ENCODE assay signal across 27 cellular contexts in the genomic region with DNA sequence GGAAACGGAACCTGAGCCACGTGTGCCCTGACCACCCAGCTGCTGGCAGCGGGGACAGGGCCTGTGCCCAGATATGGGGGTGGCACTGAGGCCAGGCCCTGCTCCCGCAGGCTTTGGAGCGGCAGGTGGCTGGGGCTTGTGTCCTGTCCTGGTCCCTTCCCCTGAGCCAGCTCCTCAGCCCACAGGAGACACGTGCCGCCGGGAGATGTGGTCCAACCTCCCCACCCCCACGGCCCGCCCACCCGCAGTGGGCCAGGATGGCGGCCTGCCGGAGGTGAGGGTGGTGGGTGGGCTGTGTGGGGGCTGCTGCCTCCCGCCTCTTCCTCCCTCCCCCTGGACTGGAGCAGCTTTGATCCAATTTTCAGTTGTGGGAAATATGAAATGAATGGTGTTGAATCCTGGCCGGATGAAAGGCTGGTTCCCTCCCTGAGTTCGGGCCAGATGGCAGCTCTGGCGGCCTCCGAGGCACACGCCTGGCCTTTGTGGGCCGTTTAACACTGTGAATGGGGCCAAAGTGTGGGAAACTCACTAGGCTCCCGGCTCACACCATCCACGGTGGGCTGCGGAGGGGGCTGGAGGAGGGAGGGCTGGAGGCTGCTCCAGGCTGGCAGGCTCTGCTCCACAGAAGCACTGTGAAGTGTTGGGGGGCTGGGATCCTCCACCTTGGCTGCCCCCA. TPM values are rescaled to one million over a fixed set of nuclear protein-coding genes. Genes with fewer than 3 reads are reported as not detected.
A peak's percentile ranks its signal among the peaks of the same experiment; 100 is the strongest.
DNase-seq lines count a peak whose midpoint lies in the region; ATAC-seq, FAIRE-seq and TF ChIP-seq lines count a peak whose summit lies in the region.
"Had no signal": no experiment of that assay in that cellular context is flagged by ENCODE, and none has a peak within 500 bp of the region (broad histone marks: within the 10 kb centered on the region; RNA-seq: fewer than 3 reads in every experiment).

No MANE protein-coding gene starts in this region.

- H3K4me3 ChIP-seq in H1 (ENCODE audit: extremely low read depth in 1 of 4, insufficient read depth in 2 of 4, low read depth in 3 of 4, low read length in 4 of 4) = no peak overlapping the region
- H3K4me3 ChIP-seq: dorsolateral prefrontal cortex, gastroesophageal sphincter, GM23338, hepatocyte, Peyer's patch, SJCRH30, upper lobe of left lung had no signal

- H4K20me1 ChIP-seq in H1 (replicated peaks in 1 of 2; ENCODE audit: control insufficient read depth in 1 of 2, insufficient read depth in 2 of 2, low read length in 2 of 2) = peaks cover 0 to 12% of the 10 kb centered on the region in 2 experiments

- H3K36me3 Mint-ChIP-seq in activated naive CD4-positive, alpha-beta T cell treated with anti-CD3 and anti-CD28 coated beads, Interleukin-2, amount 50 U/mL, for 24 hours = no peaks in the 10 kb centered on the region
- no peaks in the 10 kb centered on the region for H3K36me3 Mint-ChIP-seq in activated naive CD4-positive, alpha-beta T cell treated with anti-CD3 and anti-CD28 coated beads, Interleukin-2, amount 10 ng/mL, durations not matched to agents 7 days and 5 days
- no peaks in the 10 kb centered on the region for H3K36me3 Mint-ChIP-seq in activated CD4-positive, alpha-beta memory T cell treated with anti-CD3 and anti-CD28 coated beads, Interleukin-2, amount 10 ng/mL, durations not matched to agents 7 days and 5 days (ENCODE audit: low read depth)
- H3K36me3 Mint-ChIP-seq: CD14-positive monocyte had no signal

- TF ChIP-seq CTCF in H1 (IDR thresholded peaks at IDR 0.05; ENCODE audit: control extremely low read depth in 1 of 3, insufficient read depth in 1 of 3, low read depth in 1 of 3, low read length in 3 of 3) = no peak

- TF ChIP-seq EP300 in H1 (IDR thresholded peaks at IDR 0.05; ENCODE audit: borderline replicate concordance in 1 of 2, low read depth in 2 of 2, low read length in 2 of 2) = no peak

- no peaks in the 10 kb centered on the region for H3K36me3 ChIP-seq in H1 (ENCODE audit: control insufficient read depth in 2 of 4, insufficient read depth in 4 of 4, low read length in 3 of 4)
- H3K36me3 ChIP-seq: gastroesophageal sphincter, Peyer's patch, SJCRH30, upper lobe of left lung had no signal

- peaks cover 4% of the 10 kb centered on the region; the same call in 1 of the 2 replicates for H3K23me2 ChIP-seq in H1 (ENCODE audit: low read depth, low read length)

- no peak for FAIRE-seq in H1 (lab: Jason Lieb, UNC)
- no peak for FAIRE-seq in GM12891 (lab: Jason Lieb, UNC)

- no peak overlapping the region for H3K4ac ChIP-seq in H1 (replicated peaks; ENCODE audit: insufficient read length, low read depth, low read length)

- H4K91ac ChIP-seq in H1 (replicated peaks; ENCODE audit: insufficient read length, low read length) = no peak overlapping the region

- H3K14ac ChIP-seq in H1 (ENCODE audit: insufficient read length) = no peak overlapping the region

- no peak overlapping the region for H4K5ac ChIP-seq in H1 (ENCODE audit: insufficient read length, low read depth, low read length)

- H3K9me3 Mint-ChIP-seq in activated naive CD4-positive, alpha-beta T cell treated with anti-CD3 and anti-CD28 coated beads, Interleukin-2, amount 50 U/mL, for 24 hours = no peaks in the 10 kb centered on the region
- no peaks in the 10 kb centered on the region for H3K9me3 Mint-ChIP-seq in activated naive CD4-positive, alpha-beta T cell treated with anti-CD3 and anti-CD28 coated beads, Interleukin-2, amount 10 ng/mL, durations not matched to agents 7 days and 5 days
- no peaks in the 10 kb centered on the region for H3K9me3 Mint-ChIP-seq in activated CD4-positive, alpha-beta memory T cell treated with anti-CD3 and anti-CD28 coated beads, Interleukin-2, amount 10 ng/mL, durations not matched to agents 7 days and 5 days
- H3K9me3 Mint-ChIP-seq: activated CD4-positive, alpha-beta T cell treated with anti-CD3 and anti-CD28 coated beads, Interleukin-2, amount 10 ng/mL, durations not matched to agents 7 days and 5 days; activated T-cell treated with anti-CD3 and anti-CD28 coated beads, Interleukin-2, amount 50 U/mL, for 24 hours; central memory CD8-positive, alpha-beta T cell; GM23338 had no signal

- H3K4me1 ChIP-seq in H1 (replicated peaks in 1 of 4; ENCODE audit: control insufficient read depth in 3 of 4, insufficient read depth in 4 of 4, low read length in 3 of 4) = peaks cover 0 to 29% (median 16%) of the 10 kb centered on the region in 4 experiments; a peak in 6 of 7 replicates
- H3K4me1 ChIP-seq: SJCRH30 had no signal

- no peaks in the 10 kb centered on the region for H3K27me3 Mint-ChIP-seq in activated naive CD4-positive, alpha-beta T cell treated with anti-CD3 and anti-CD28 coated beads, Interleukin-2, amount 50 U/mL, for 24 hours
- peaks cover 100% of the 10 kb centered on the region for H3K27me3 Mint-ChIP-seq in activated naive CD4-positive, alpha-beta T cell treated with anti-CD3 and anti-CD28 coated beads, Interleukin-2, amount 10 ng/mL, durations not matched to agents 7 days and 5 days
- H3K27me3 Mint-ChIP-seq in activated CD4-positive, alpha-beta memory T cell treated with anti-CD3 and anti-CD28 coated beads, Interleukin-2, amount 10 ng/mL, durations not matched to agents 7 days and 5 days = peaks cover 45% of the 10 kb centered on the region

- H3K4me1 Mint-ChIP-seq in activated naive CD4-positive, alpha-beta T cell treated with anti-CD3 and anti-CD28 coated beads, Interleukin-2, amount 50 U/mL, for 24 hours = peaks cover 9% of the 10 kb centered on the region
- peaks cover 13% of the 10 kb centered on the region for H3K4me1 Mint-ChIP-seq in activated naive CD4-positive, alpha-beta T cell treated with anti-CD3 and anti-CD28 coated beads, Interleukin-2, amount 10 ng/mL, durations not matched to agents 7 days and 5 days
- H3K4me1 Mint-ChIP-seq in activated CD4-positive, alpha-beta memory T cell treated with anti-CD3 and anti-CD28 coated beads, Interleukin-2, amount 10 ng/mL, durations not matched to agents 7 days and 5 days = peaks cover 11% of the 10 kb centered on the region

- 0 out of 2 replicates have a peak overlapping the region, but pooled peaks have one; percentile 46 for H4K8ac ChIP-seq in H1 (ENCODE audit: extremely low read depth, insufficient read depth, low read length)

- DNase-seq in activated naive CD4-positive, alpha-beta T cell treated with anti-CD3 and anti-CD28 coated beads, Interleukin-2, amount 10 ng/mL, durations not matched to agents 7 days and 5 days = no peak
- DNase-seq in H1 (ENCODE audit: low read depth in 1 of 2, low spot score in 2 of 2) = no peak
- DNase-seq in nucleus accumbens (lab: John Stamatoyannopoulos, UW) = peak in 30 of 56 donors; percentile 29 to 80 (median 56)
- DNase-seq in GM12891 (ENCODE audit: insufficient read length, low spot score) = no peak
- DNase-seq in NCI-H1436 treated with DMSO at 0.1 percent for 48 hours (lab: John Stamatoyannopoulos, UW) = no peak
- no peak for DNase-seq in activated CD4-positive, alpha-beta memory T cell treated with anti-CD3 and anti-CD28 coated beads, Interleukin-2, amount 10 ng/mL, durations not matched to agents 7 days and 5 days
- DNase-seq: activated CD4-positive, alpha-beta T cell treated with anti-CD3 and anti-CD28 coated beads, Interleukin-2, amount 10 ng/mL, durations not matched to agents 7 days and 5 days; activated gamma-delta T cell; activated T-cell treated with anti-CD3 and anti-CD28 coated beads, Interleukin-2, amount 50 U/mL, for 24 hours; DMS79 treated with DMSO at 0.1 percent for 48 hours; left cardiac atrium; NCI-H146; NCI-H748 treated with DMSO at 0.1 percent for 48 hours; Peyer's patch; right cardiac atrium; SJCRH30; stimulated activated CD4-positive, alpha-beta T cell treated with anti-CD3 and anti-CD28 coated beads, Interleukin-4, amount 100 ng/mL, for 24 hours had no signal

- H2AFZ ChIP-seq in H1 (ENCODE audit: low read length) = no peak overlapping the region
- H2AFZ ChIP-seq: GM23338, hepatocyte had no signal

- H2BK12ac ChIP-seq in H1 (ENCODE audit: low read depth, low read length) = peak overlapping the region; percentile 50; the same call in 1 of the 2 replicates

- no peak overlapping the region for H3K9ac ChIP-seq in H1 (replicated peaks in 1 of 4; ENCODE audit: extremely low read depth in 1 of 4, low read depth in 3 of 4, low read length in 3 of 4)

- TF ChIP-seq POLR2A in H1 (IDR thresholded peaks at IDR 0.05; ENCODE audit: control extremely low read depth in 1 of 2, low read depth in 2 of 2, low read length in 2 of 2) (no peak), GM12891 (IDR thresholded peaks at IDR 0.05; ENCODE audit: low read depth, low read length) (no peak)

- H3K27ac ChIP-seq in H1 (ENCODE audit: low read depth, low read length) = no peak overlapping the region
- H3K27ac ChIP-seq: gastroesophageal sphincter, hepatocyte, Peyer's patch, SJCRH30, upper lobe of left lung had no signal

- POLR2A ChIA-PET in H1 (lab: Charles Lee; ENCODE audit: partially characterized antibody) = interaction anchor here (1.2 kb wide), 1 partner anchor 23 kb away, joined by 5 read pairs; no protein-coding TSS in a partner anchor
- POLR2A ChIA-PET in activated CD4-positive, alpha-beta memory T cell treated with anti-CD3 and anti-CD28 coated beads, Interleukin-2, amount 10 ng/mL, durations not matched to agents 7 days and 5 days (lab: Charles Lee) = interaction anchor here (0.8 to 13.2 kb wide), 3 partner anchors 12 to 53 kb away, joined by 3 to 228 read pairs (median 9); a partner anchor contains a TSS

- no peaks in the 10 kb centered on the region for H3K79me1 ChIP-seq in H1 (ENCODE audit: low read depth, low read length)

- H2BK5ac ChIP-seq in H1 (ENCODE audit: low read depth, low read length) = no peak overlapping the region

- no peak overlapping the region for H2BK120ac ChIP-seq in H1 (replicated peaks; ENCODE audit: low read depth, low read length)

- peak overlapping the region; percentile 35 for H3K27ac Mint-ChIP-seq in activated naive CD4-positive, alpha-beta T cell treated with anti-CD3 and anti-CD28 coated beads, Interleukin-2, amount 50 U/mL, for 24 hours
- H3K27ac Mint-ChIP-seq in activated naive CD4-positive, alpha-beta T cell treated with anti-CD3 and anti-CD28 coated beads, Interleukin-2, amount 10 ng/mL, durations not matched to agents 7 days and 5 days = no peak overlapping the region
- no peak overlapping the region for H3K27ac Mint-ChIP-seq in activated CD4-positive, alpha-beta memory T cell treated with anti-CD3 and anti-CD28 coated beads, Interleukin-2, amount 10 ng/mL, durations not matched to agents 7 days and 5 days
- H3K27ac Mint-ChIP-seq: activated CD4-positive, alpha-beta T cell treated with anti-CD3 and anti-CD28 coated beads, Interleukin-2, amount 10 ng/mL, durations not matched to agents 7 days and 5 days; activated T-cell treated with anti-CD3 and anti-CD28 coated beads, Interleukin-2, amount 50 U/mL, for 24 hours; GM23338 had no signal

- WGBS in H1 (ENCODE audit: extremely low coverage in 1 of 2, insufficient coverage in 1 of 2, insufficient read length in 1 of 2, insufficient replicate concordance in 2 of 2, low coverage in 1 of 2, low lambda C conversion rate in 2 of 2, missing lambda C conversion rate in 1 of 2), 2 experiments = 88% methylated on average over 14 of the region's 23 CpGs; no CpG with 5 or more reads in 1 of the 2 experiments

- peaks cover 24 to 87% (median 71%) of the 10 kb centered on the region in 4 experiments for H3K27me3 ChIP-seq in H1 (replicated peaks in 1 of 4; ENCODE audit: control insufficient read depth in 3 of 4, extremely low read depth in 1 of 4, insufficient read depth in 3 of 4, low read length in 3 of 4)

- H2BK15ac ChIP-seq in H1 (ENCODE audit: low read length) = no peak overlapping the region

- H3K23ac ChIP-seq in H1 (ENCODE audit: insufficient read length) = no peak overlapping the region

- CTCF ChIA-PET in activated naive CD4-positive, alpha-beta T cell treated with anti-CD3 and anti-CD28 coated beads, Interleukin-2, amount 10 ng/mL, durations not matched to agents 7 days and 5 days (lab: Charles Lee) = no interaction called here
- CTCF ChIA-PET in H1 (lab: Charles Lee; ENCODE audit: partially characterized antibody) = interaction anchor here (1.2 to 3.7 kb wide), 5 partner anchors 13 to 56 kb away, joined by 3 to 16 read pairs (median 3); no protein-coding TSS in a partner anchor
- CTCF ChIA-PET in activated CD4-positive, alpha-beta memory T cell treated with anti-CD3 and anti-CD28 coated beads, Interleukin-2, amount 10 ng/mL, durations not matched to agents 7 days and 5 days (lab: Charles Lee) = no interaction called here

- no peak overlapping the region for H3K4me3 Mint-ChIP-seq in activated naive CD4-positive, alpha-beta T cell treated with anti-CD3 and anti-CD28 coated beads, Interleukin-2, amount 50 U/mL, for 24 hours
- no peak overlapping the region for H3K4me3 Mint-ChIP-seq in activated naive CD4-positive, alpha-beta T cell treated with anti-CD3 and anti-CD28 coated beads, Interleukin-2, amount 10 ng/mL, durations not matched to agents 7 days and 5 days
- H3K4me3 Mint-ChIP-seq in activated CD4-positive, alpha-beta memory T cell treated with anti-CD3 and anti-CD28 coated beads, Interleukin-2, amount 10 ng/mL, durations not matched to agents 7 days and 5 days = no peak overlapping the region
- H3K4me3 Mint-ChIP-seq: activated CD4-positive, alpha-beta T cell treated with anti-CD3 and anti-CD28 coated beads, Interleukin-2, amount 10 ng/mL, durations not matched to agents 7 days and 5 days; activated T-cell treated with anti-CD3 and anti-CD28 coated beads, Interleukin-2, amount 50 U/mL, for 24 hours; central memory CD8-positive, alpha-beta T cell; GM23338 had no signal

- TF ChIP-seq RAD21 in H1 (IDR thresholded peaks at IDR 0.05 in 1 of 2, conservative IDR thresholded peaks at IDR 0.05 in 1 of 2; ENCODE audit: low read depth in 2 of 2, low read length in 2 of 2) = no peak

- H3K4me2 ChIP-seq in H1 (ENCODE audit: insufficient read depth in 1 of 2, low read depth in 2 of 2, low read length in 2 of 2) = no peak overlapping the region
- H3K4me2 ChIP-seq: GM23338, hepatocyte had no signal

- no peak overlapping the region for H2BK20ac ChIP-seq in H1 (ENCODE audit: low read length)

- no peaks in the 10 kb centered on the region for H3K79me2 ChIP-seq in H1 (ENCODE audit: control insufficient read depth in 1 of 2, insufficient read depth in 2 of 2, low read length in 2 of 2)
- H3K79me2 ChIP-seq: hepatocyte had no signal

- no peaks in the 10 kb centered on the region for H3K9me3 ChIP-seq in H1 (ENCODE audit: insufficient read depth in 2 of 2, low read depth in 1 of 2, low read length in 1 of 2)
- H3K9me3 ChIP-seq: gastroesophageal sphincter, Peyer's patch, SJCRH30, upper lobe of left lung had no signal

- ATAC-seq in GM19395 (IDR thresholded peaks at IDR 0.05; ENCODE audit: unreplicated experiment) = no peak
- ATAC-seq: gastroesophageal sphincter, GM23338, left cardiac atrium, right cardiac atrium had no signal

- no peak overlapping the region for H2AK5ac ChIP-seq in H1 (ENCODE audit: low read depth, low read length)

- H3K56ac ChIP-seq in H1 (replicated peaks; ENCODE audit: insufficient read length, low read depth, low read length) = no peak overlapping the region

- H3K18ac ChIP-seq in H1 (ENCODE audit: extremely low read depth, low read length) = no peak overlapping the region

RNA-seq across cellular contexts. Expression of a gene that starts 2.6 kb away (rescaled TPM):
- 0.22 and 0.25 TPM in 2 replicates for total RNA-seq in H1 (2021; fragmentation: NEBNext Ultra II Directional; extraction: Animal tissue kit (Norgen Biotek cat#: 25700))
- 0.08 TPM in 1 of 2 replicates, not detected in the other for polyA plus RNA-seq in H1 (2011; rRNA removed)
- polyA plus RNA-seq in H1 (2011; cell fraction: cytosol; rRNA removed) = 0.05 TPM
- 0.17 TPM for polyA plus RNA-seq in H1 (2011; cell fraction: nucleus; rRNA removed)
- 0.13 to 0.29 TPM in 2 of 4 replicates, not detected in the others for polyA plus RNA-seq in H1 (2012, experiment 1 of 2)
- 0.13 TPM for polyA plus RNA-seq in H1 (2012, experiment 2 of 2)
- 0.04 TPM for polyA plus RNA-seq in H1 (2013, experiment 1 of 2)
- polyA plus RNA-seq in H1 (2013, experiment 2 of 2) = 0.04 TPM
- 0.28 TPM in 1 of 2 replicates, not detected in the other for polyA minus RNA-seq in H1 (2011; rRNA and poly(A)+ RNA removed)
- polyA minus RNA-seq in H1 (2011; cell fraction: cytosol; rRNA and poly(A)+ RNA removed) = not detected
- polyA minus RNA-seq in H1 (2011; cell fraction: nucleus; rRNA and poly(A)+ RNA removed) = not detected
- not detected for polyA plus RNA-seq in GM12891 (2012; ENCODE audit: low read depth, missing spikeins)
- not detected for total RNA-seq in activated CD4-positive, alpha-beta memory T cell treated with anti-CD3 and anti-CD28 coated beads, Interleukin-2, amount 10 ng/mL, durations not matched to agents 7 days and 5 days
- total RNA-seq: A172; activated CD4-positive, alpha-beta T cell treated with anti-CD3 and anti-CD28 coated beads, Interleukin-2, amount 10 ng/mL, durations not matched to agents 7 days and 5 days; gastroesophageal sphincter; hepatocyte; SJCRH30 had no signal
- polyA plus RNA-seq: CD14-positive monocyte had no signal

RNA-seq across cellular contexts. Expression of a gene that starts 6.2 kb away (rescaled TPM):
- 29.7 and 35.4 TPM in 2 replicates for total RNA-seq in H1 (2021; fragmentation: NEBNext Ultra II Directional; extraction: Animal tissue kit (Norgen Biotek cat#: 25700))
- polyA plus RNA-seq in H1 (2011; rRNA removed) = 20.1 and 24.4 TPM in 2 replicates
- 24.0 TPM for polyA plus RNA-seq in H1 (2011; cell fraction: cytosol; rRNA removed)
- polyA plus RNA-seq in H1 (2011; cell fraction: nucleus; rRNA removed) = 110 TPM
- polyA plus RNA-seq in H1 (2012, experiment 1 of 2) = 20.2 to 27.0 TPM (median 21.6 TPM) in 4 replicates
- 14.8 TPM for polyA plus RNA-seq in H1 (2012, experiment 2 of 2)
- polyA plus RNA-seq in H1 (2013, experiment 1 of 2) = 12.0 TPM
- polyA plus RNA-seq in H1 (2013, experiment 2 of 2) = 11.1 TPM
- polyA minus RNA-seq in H1 (2011; rRNA and poly(A)+ RNA removed) = 24.4 and 25.4 TPM in 2 replicates
- polyA minus RNA-seq in H1 (2011; cell fraction: cytosol; rRNA and poly(A)+ RNA removed) = 24.7 TPM
- polyA minus RNA-seq in H1 (2011; cell fraction: nucleus; rRNA and poly(A)+ RNA removed) = 116 TPM
- 12.6 TPM for polyA plus RNA-seq in GM12891 (2012; ENCODE audit: low read depth, missing spikeins)
- 10 to 100 TPM; 71.7 to 72.6 TPM for total RNA-seq in activated CD4-positive, alpha-beta memory T cell treated with anti-CD3 and anti-CD28 coated beads, Interleukin-2, amount 10 ng/mL, durations not matched to agents 7 days and 5 days

RNA-seq across cellular contexts. Expression of a gene that starts 23.5 kb away (rescaled TPM):
- 0.50 and 0.65 TPM in 2 replicates for total RNA-seq in H1 (2021; fragmentation: NEBNext Ultra II Directional; extraction: Animal tissue kit (Norgen Biotek cat#: 25700))
- polyA plus RNA-seq in H1 (2011; rRNA removed) = 0.13 and 0.36 TPM in 2 replicates
- polyA plus RNA-seq in H1 (2011; cell fraction: cytosol; rRNA removed) = 0.43 TPM
- 1.1 TPM for polyA plus RNA-seq in H1 (2011; cell fraction: nucleus; rRNA removed)
- polyA plus RNA-seq in H1 (2012, experiment 1 of 2) = 0.17 to 0.35 TPM (median 0.24 TPM) in 3 of 4 replicates, not detected in the other
- polyA plus RNA-seq in H1 (2012, experiment 2 of 2) = not detected
- 0.08 TPM for polyA plus RNA-seq in H1 (2013, experiment 1 of 2)
- 0.09 TPM for polyA plus RNA-seq in H1 (2013, experiment 2 of 2)
- polyA minus RNA-seq in H1 (2011; rRNA and poly(A)+ RNA removed) = 0.22 and 0.32 TPM in 2 replicates
- polyA minus RNA-seq in H1 (2011; cell fraction: cytosol; rRNA and poly(A)+ RNA removed) = not detected
- 1.5 TPM for polyA minus RNA-seq in H1 (2011; cell fraction: nucleus; rRNA and poly(A)+ RNA removed)
- 96.9 TPM for polyA plus RNA-seq in GM12891 (2012; ENCODE audit: low read depth, missing spikeins)
- 100 to 1,000 TPM; 171 to 173 TPM for total RNA-seq in activated CD4-positive, alpha-beta memory T cell treated with anti-CD3 and anti-CD28 coated beads, Interleukin-2, amount 10 ng/mL, durations not matched to agents 7 days and 5 days
- total RNA-seq: GM23338, SJCRH30 had no signal
- polyA plus RNA-seq: GM23338 had no signal

RNA-seq across cellular contexts. Expression of a gene that starts 54.0 kb away (rescaled TPM):
- total RNA-seq in H1 (2021; fragmentation: NEBNext Ultra II Directional; extraction: Animal tissue kit (Norgen Biotek cat#: 25700)) = 44.4 and 46.0 TPM in 2 replicates
- polyA plus RNA-seq in H1 (2011; rRNA removed) = 35.3 and 54.6 TPM in 2 replicates
- polyA plus RNA-seq in H1 (2011; cell fraction: cytosol; rRNA removed) = 39.9 TPM
- 87.5 TPM for polyA plus RNA-seq in H1 (2011; cell fraction: nucleus; rRNA removed)
- 35.5 to 45.3 TPM (median 42.8 TPM) in 4 replicates for polyA plus RNA-seq in H1 (2012, experiment 1 of 2)
- 46.9 TPM for polyA plus RNA-seq in H1 (2012, experiment 2 of 2)
- 27.5 TPM for polyA plus RNA-seq in H1 (2013, experiment 1 of 2)
- 26.7 TPM for polyA plus RNA-seq in H1 (2013, experiment 2 of 2)
- polyA minus RNA-seq in H1 (2011; rRNA and poly(A)+ RNA removed) = 15.9 and 21.5 TPM in 2 replicates
- 18.1 TPM for polyA minus RNA-seq in H1 (2011; cell fraction: cytosol; rRNA and poly(A)+ RNA removed)
- polyA minus RNA-seq in H1 (2011; cell fraction: nucleus; rRNA and poly(A)+ RNA removed) = 16.7 TPM
- 4.8 TPM for polyA plus RNA-seq in GM12891 (2012; ENCODE audit: low read depth, missing spikeins)
- 10 to 100 TPM; 17.0 to 22.2 TPM for total RNA-seq in activated CD4-positive, alpha-beta memory T cell treated with anti-CD3 and anti-CD28 coated beads, Interleukin-2, amount 10 ng/mL, durations not matched to agents 7 days and 5 days

RNA-seq across cellular contexts. Expression of a gene that starts 56.5 kb away (rescaled TPM):
- 0.19 TPM in 2 replicates for total RNA-seq in H1 (2021; fragmentation: NEBNext Ultra II Directional; extraction: Animal tissue kit (Norgen Biotek cat#: 25700))
- 0.14 TPM in 2 replicates for polyA plus RNA-seq in H1 (2011; rRNA removed)
- polyA plus RNA-seq in H1 (2011; cell fraction: cytosol; rRNA removed) = 0.12 TPM
- polyA plus RNA-seq in H1 (2011; cell fraction: nucleus; rRNA removed) = 0.54 TPM
- 0.06 to 0.16 TPM (median 0.14 TPM) in 4 replicates for polyA plus RNA-seq in H1 (2012, experiment 1 of 2)
- 0.07 TPM for polyA plus RNA-seq in H1 (2012, experiment 2 of 2)
- polyA plus RNA-seq in H1 (2013, experiment 1 of 2) = 0.10 TPM
- 0.07 TPM for polyA plus RNA-seq in H1 (2013, experiment 2 of 2)
- 0.05 and 0.16 TPM in 2 replicates for polyA minus RNA-seq in H1 (2011; rRNA and poly(A)+ RNA removed)
- polyA minus RNA-seq in H1 (2011; cell fraction: cytosol; rRNA and poly(A)+ RNA removed) = not detected
- polyA minus RNA-seq in H1 (2011; cell fraction: nucleus; rRNA and poly(A)+ RNA removed) = 0.30 TPM
- polyA plus RNA-seq in GM12891 (2012; ENCODE audit: low read depth, missing spikeins) = 0.51 TPM
- total RNA-seq in activated CD4-positive, alpha-beta memory T cell treated with anti-CD3 and anti-CD28 coated beads, Interleukin-2, amount 10 ng/mL, durations not matched to agents 7 days and 5 days = 10 to 100 TPM; 32.7 to 33.8 TPM
- total RNA-seq: A172 had no signal
- polyA plus RNA-seq: CD14-positive monocyte, GM23338 had no signal

Comparison
In these comparisons a context has a peak if more than half of its experiments do, and no peak if none do; other contexts are left out.
1. DNase-seq: peak in nucleus accumbens (30 of 56); none in activated naive CD4-positive, alpha-beta T cell treated with anti-CD3 and anti-CD28 coated beads, Interleukin-2, amount 10 ng/mL, durations not matched to agents 7 days and 5 days (single experiment), H1 (0 of 2), GM12891 (single experiment), NCI-H1436 treated with DMSO at 0.1 percent for 48 hours (single experiment) and activated CD4-positive, alpha-beta memory T cell treated with anti-CD3 and anti-CD28 coated beads, Interleukin-2, amount 10 ng/mL, durations not matched to agents 7 days and 5 days (single experiment).
2. RNA of a gene that starts 23.5 kb away (total RNA-seq): 171 to 173 TPM in activated CD4-positive, alpha-beta memory T cell treated with anti-CD3 and anti-CD28 coated beads, Interleukin-2, amount 10 ng/mL, durations not matched to agents 7 days and 5 days; 0.50 to 0.65 TPM in H1; every median in the first group is over 100 times any median in the second.